In genomic region chr16:48499822-48500440, GRCh38 we compare ENCODE assay signal across 8 cellular contexts.
DNase-seq lines count a peak whose midpoint lies in the region; ATAC-seq and TF ChIP-seq lines count a peak whose summit lies in the region.

No MANE protein-coding gene starts in this region.

- peaks cover 0 to 4% (median 0%) of the 10 kb centered on the region in 3 donors for H3K9me3 ChIP-seq in gastroesophageal sphincter
- no peaks in the 10 kb centered on the region for H3K9me3 ChIP-seq in MM.1S (replicated peaks; ENCODE audit: insufficient read depth, low read length)

- H3F3A ChIP-seq in MM.1S (ENCODE audit: insufficient read depth, low read length): no peaks in the 10 kb centered on the region

- H3K79me2 ChIP-seq in MM.1S (ENCODE audit: low read length): no peaks in the 10 kb centered on the region

- no peaks in the 10 kb centered on the region for H3K9me2 ChIP-seq in MM.1S (replicated peaks; ENCODE audit: insufficient read depth, low read length)

- ATAC-seq in gastroesophageal sphincter: peak; percentile 45
- no peak for ATAC-seq in HG03469 (IDR thresholded peaks at IDR 0.05; ENCODE audit: unreplicated experiment)

- TF ChIP-seq POLR2A in gastroesophageal sphincter (IDR thresholded peaks at IDR 0.05): no peak

- WGBS in gastroesophageal sphincter (ENCODE audit: low coverage in 1 of 2), 2 donors: 0 to 8% methylated on average over 3 of the region's 3 CpGs

- no peak overlapping the region for H3K4me2 ChIP-seq in MM.1S (ENCODE audit: low read depth, low read length)

- peak; percentile 53 for DNase-seq in DMS53 treated with DMSO at 0.1 percent for 48 hours (lab: John Stamatoyannopoulos, UW; ENCODE audit: unreplicated experiment)
- peak; percentile 8 to 56 for DNase-seq in SHP77 (lab: John Stamatoyannopoulos, UW)
- peak; percentile 80 for DNase-seq in renal cortical epithelial cell (ENCODE audit: low read depth)
- no peak for DNase-seq in activated effector memory CD4-positive, alpha-beta T cell treated with anti-CD3 and anti-CD28 coated beads, Interleukin-2, amount 50 U/mL, for 16 hours
- no peak for DNase-seq in MM.1S
- DNase-seq in D341Med (ENCODE audit: low spot score): no peak

- H4K20me1 ChIP-seq in MM.1S (ENCODE audit: insufficient read depth, low read length): no peaks in the 10 kb centered on the region

- TF ChIP-seq EP300 in gastroesophageal sphincter (IDR thresholded peaks at IDR 0.05): no peak

- H3K27ac ChIP-seq in gastroesophageal sphincter (peak overlapping the region; percentile 44 to 77 (median 64)), MM.1S (ENCODE audit: low read length) (no peak overlapping the region)

- no peak for TF ChIP-seq CTCF in gastroesophageal sphincter (IDR thresholded peaks at IDR 0.05)
- TF ChIP-seq CTCF in MM.1S (IDR thresholded peaks at IDR 0.05; ENCODE audit: low read length): no peak

- H3K36me3 ChIP-seq in gastroesophageal sphincter: no peaks in the 10 kb centered on the region
- H3K36me3 ChIP-seq in MM.1S (replicated peaks; ENCODE audit: insufficient read depth, low read length): no peaks in the 10 kb centered on the region

- no peaks in the 10 kb centered on the region for H3K27me3 ChIP-seq in gastroesophageal sphincter
- H3K27me3 ChIP-seq in MM.1S (replicated peaks; ENCODE audit: insufficient read depth, low read length): no peaks in the 10 kb centered on the region

- no peak overlapping the region for H3K4me3 ChIP-seq in gastroesophageal sphincter
- H3K4me3 ChIP-seq in MM.1S (ENCODE audit: low read length): no peak overlapping the region

- no peak overlapping the region for H2AFZ ChIP-seq in MM.1S (ENCODE audit: low read length)

- H3K4me1 ChIP-seq in gastroesophageal sphincter (peaks cover 0 to 65% (median 14%) of the 10 kb centered on the region in 3 donors), MM.1S (ENCODE audit: low read length) (no peaks in the 10 kb centered on the region)

- H3K9ac ChIP-seq in MM.1S (ENCODE audit: low read length): no peak overlapping the region

Comparison
In these comparisons a context has a peak if more than half of its experiments do, and no peak if none do; other contexts are left out.
1. DNase-seq: peak in DMS53 treated with DMSO at 0.1 percent for 48 hours (single experiment), SHP77 (2 of 2) and renal cortical epithelial cell (single experiment); none in activated effector memory CD4-positive, alpha-beta T cell treated with anti-CD3 and anti-CD28 coated beads, Interleukin-2, amount 50 U/mL, for 16 hours (single experiment), MM.1S (single experiment) and D341Med (single experiment).